Comparison of ENCODE assay signal across 8 cellular contexts in genomic region chr20:45629496-45630100, GRCh38. TPM values are rescaled to one million over a fixed set of nuclear protein-coding genes. Genes with fewer than 3 reads are reported as not detected.
A peak's percentile ranks its signal among the peaks of the same experiment; 100 is the strongest.
DNase-seq lines count a peak whose midpoint lies in the region; ATAC-seq and TF ChIP-seq lines count a peak whose summit lies in the region.

WFDC10A (plus strand) TSS chr20:45629739; CDS start chr20:45629814, 75 bp downstream.

- H3K4me3 Mint-ChIP-seq in nephron: no peak within 1 kb of the TSS

- peaks cover 13% of the 10 kb centered on the region for H3K27me3 Mint-ChIP-seq in nephron (ENCODE audit: low read depth)

- intact Hi-C loops in Right ventricle myocardium inferior (cut with DNase I) (no loop called here), cardiac septum (cut with DNase I) (no loop called here), esophagus muscularis mucosa (cut with DNase I) (no loop called here)

- peaks cover 10% of the 10 kb centered on the region for H3K9me3 Mint-ChIP-seq in nephron

- no peak within 1 kb of the TSS for H3K27ac Mint-ChIP-seq in nephron

- H3K4me3 ChIP-seq in LNCaP clone FGC (ENCODE audit: low read depth, low read length) (no peak within 1 kb of the TSS), esophagus muscularis mucosa (no peak within 1 kb of the TSS)

- no peaks in the 10 kb centered on the region for H3K9me3 ChIP-seq in esophagus muscularis mucosa

- no peaks in the 10 kb centered on the region for H3K36me3 ChIP-seq in esophagus muscularis mucosa

- no peak for TF ChIP-seq EP300 in esophagus muscularis mucosa (IDR thresholded peaks at IDR 0.05)

- 6% methylated on average over 9 of the region's 9 CpGs for WGBS in esophagus muscularis mucosa

- H3K4me1 ChIP-seq in esophagus muscularis mucosa: peaks cover 0 to 6% (median 0%) of the 10 kb centered on the region in 4 donors

- no peak for DNase-seq in Right ventricle myocardium inferior (ENCODE audit: missing footprints)
- DNase-seq in cardiac septum (ENCODE audit: low spot score): no peak
- DNase-seq in LNCaP clone FGC (ENCODE audit: low read depth): peak; percentile 38
- DNase-seq in UCSD-AML1 (lab: John Stamatoyannopoulos, UW; ENCODE audit: unreplicated experiment): peak; percentile 65
- DNase-seq in esophagus muscularis mucosa (ENCODE audit: extremely low spot score): no peak

- no peaks in the 10 kb centered on the region for H3K27me3 ChIP-seq in esophagus muscularis mucosa

- no peaks in the 10 kb centered on the region for H3K36me3 Mint-ChIP-seq in nephron (ENCODE audit: low read depth)

- no peaks in the 10 kb centered on the region for H3K4me1 Mint-ChIP-seq in nephron

- ATAC-seq in Right ventricle myocardium inferior: peak; percentile 57
- ATAC-seq in HG03159 (IDR thresholded peaks at IDR 0.05; ENCODE audit: unreplicated experiment): no peak
- no peak for ATAC-seq in HG03457 (IDR thresholded peaks at IDR 0.05; ENCODE audit: unreplicated experiment)

- TF ChIP-seq POLR2A in esophagus muscularis mucosa (IDR thresholded peaks at IDR 0.05; ENCODE audit: low read depth): no peak

- H3K27ac ChIP-seq in esophagus muscularis mucosa (replicated peaks in 1 of 4): no peak within 1 kb of the TSS

- peak; percentile 80 for TF ChIP-seq CTCF in LNCaP clone FGC (IDR thresholded peaks at IDR 0.05; ENCODE audit: control insufficient read depth, extremely low read depth, insufficient read depth)
- TF ChIP-seq CTCF in esophagus muscularis mucosa (IDR thresholded peaks at IDR 0.05): peak; percentile 32 to 64 (median 45)
- TF ChIP-seq CTCF in nephron (IDR thresholded peaks at IDR 0.05; ENCODE audit: unreplicated experiment in 3 of 3): peak; percentile 45 to 63 (median 60)

RNA-seq across cellular contexts. Expression of gene WFDC10A, which starts in this region (rescaled TPM):
- total RNA-seq in Right ventricle myocardium inferior: not detected
- total RNA-seq in cardiac septum: not detected
- not detected for total RNA-seq in esophagus muscularis mucosa

Comparison
In these comparisons a context has a peak if more than half of its experiments do, and no peak if none do; other contexts are left out.
1. Peak in ATAC-seq in Right ventricle myocardium inferior; RNA of the gene not detected or under 1 TPM.
2. DNase-seq: peak in LNCaP clone FGC (single experiment) and UCSD-AML1 (single experiment); none in Right ventricle myocardium inferior (single experiment), cardiac septum (single experiment) and esophagus muscularis mucosa (single experiment).
3. Peak in every context shown above with its lines, with median percentiles within 50 percentile points of each other: CTCF ChIP-seq.